Comparison of ENCODE assay signal across 21 cellular contexts in genomic region chr2:205405194-205405593, GRCh38.
DNase-seq lines count a peak whose midpoint lies in the region; FAIRE-seq and TF ChIP-seq lines count a peak whose summit lies in the region.
"Had no signal": no experiment of that assay in that cellular context is flagged by ENCODE, and none has a peak within 500 bp of the region (broad histone marks: within the 10 kb centered on the region; RNA-seq: fewer than 3 reads in every experiment).

No MANE protein-coding gene starts in this region.

- intact Hi-C loops in spleen (cut with DNase I; ENCODE audit: low total_unique reads): no loop called here

- peaks cover 21% of the 10 kb centered on the region for H3K4me1 ChIP-seq in osteoblast (ENCODE audit: insufficient read depth, low read length)
- H3K4me1 ChIP-seq in spleen: no peaks in the 10 kb centered on the region
- no peaks in the 10 kb centered on the region for H3K4me1 ChIP-seq in MM.1S (ENCODE audit: low read length)

- H4K20me1 ChIP-seq in osteoblast (ENCODE audit: insufficient read depth, low read length) (no peaks in the 10 kb centered on the region), MM.1S (ENCODE audit: insufficient read depth, low read length) (no peaks in the 10 kb centered on the region)

- DNase-seq in DMS53 (lab: John Stamatoyannopoulos, UW) (peak; percentile 23), DMS53 treated with DMSO at 0.1 percent for 48 hours (lab: John Stamatoyannopoulos, UW; ENCODE audit: unreplicated experiment) (no peak), RCC 7860 (ENCODE audit: low spot score) (peak; percentile 36), epithelial cell of esophagus (ENCODE audit: low read depth) (peak; percentile 19), osteoblast (ENCODE audit: insufficient read length, low spot score, missing footprints) (no peak), spleen (no peak), Kasumi-1 (lab: John Stamatoyannopoulos, UW) (no peak), MM.1S (no peak)
- DNase-seq: activated B cell treated with CpG ODN at 0.5 μM for 24 hours; activated CD8-positive, alpha-beta memory T cell treated with anti-CD3 and anti-CD28 coated beads, Interleukin-2, amount 50 U/mL, for 48 hours; activated naive CD4-positive, alpha-beta T cell treated with anti-CD3 and anti-CD28 coated beads, Interleukin-2, amount 10 ng/mL, durations not matched to agents 7 days and 5 days; naive thymus-derived CD8-positive, alpha-beta T cell; NCI-H1417 treated with DMSO at 0.1 percent for 48 hours; NCI-H2171 treated with DMSO at 0.1 percent for 48 hours; stimulated activated CD4-positive, alpha-beta T cell treated with anti-CD3 and anti-CD28 coated beads, Interleukin-12 subunit alpha, Interleukin-12 subunit beta, amount 100 ng/mL, for 4 hours; stimulated activated naive CD4-positive, alpha-beta T cell; T-helper 2 cell had no signal

- WGBS in spleen, 5 donors: 67 to 91% (median 81%) methylated on average over 1 of the region's 1 CpG

- H3K79me2 ChIP-seq in osteoblast (ENCODE audit: insufficient read depth, low read length) (no peaks in the 10 kb centered on the region), MM.1S (ENCODE audit: low read length) (no peaks in the 10 kb centered on the region)

- H2AFZ ChIP-seq in osteoblast (ENCODE audit: low read length): no peak overlapping the region
- no peak overlapping the region for H2AFZ ChIP-seq in MM.1S (ENCODE audit: low read length)

- H3K4me3 ChIP-seq in epithelial cell of esophagus (ENCODE audit: low read length): no peak overlapping the region
- H3K4me3 ChIP-seq in osteoblast (ENCODE audit: insufficient read depth, low read length): no peak overlapping the region
- H3K4me3 ChIP-seq in spleen: no peak overlapping the region
- no peak overlapping the region for H3K4me3 ChIP-seq in MM.1S (ENCODE audit: low read length)
- H3K4me3 ChIP-seq: cardiac muscle cell, lung had no signal

- no peaks in the 10 kb centered on the region for H3F3A ChIP-seq in MM.1S (ENCODE audit: insufficient read depth, low read length)

- H3K9ac ChIP-seq in MM.1S (ENCODE audit: low read length): no peak overlapping the region

- no peaks in the 10 kb centered on the region for H3K36me3 ChIP-seq in osteoblast (ENCODE audit: insufficient read depth, low read length)
- no peaks in the 10 kb centered on the region for H3K36me3 ChIP-seq in spleen
- no peaks in the 10 kb centered on the region for H3K36me3 ChIP-seq in MM.1S (replicated peaks; ENCODE audit: insufficient read depth, low read length)
- H3K36me3 ChIP-seq: cardiac muscle cell had no signal

- H3K9me2 ChIP-seq in MM.1S (replicated peaks; ENCODE audit: insufficient read depth, low read length): no peaks in the 10 kb centered on the region

- TF ChIP-seq POLR2A in spleen (IDR thresholded peaks at IDR 0.05): no peak

- H3K27me3 ChIP-seq in osteoblast (ENCODE audit: insufficient read depth, low read length) (no peaks in the 10 kb centered on the region), spleen (replicated peaks in 1 of 7) (no peaks in the 10 kb centered on the region), MM.1S (replicated peaks; ENCODE audit: insufficient read depth, low read length) (no peaks in the 10 kb centered on the region)
- H3K27me3 ChIP-seq: cardiac muscle cell had no signal

- no peak for FAIRE-seq in RCC 7860 (lab: Jason Lieb, UNC)

- H3K9me3 ChIP-seq in osteoblast (ENCODE audit: low read depth, low read length) (no peaks in the 10 kb centered on the region), spleen (no peaks in the 10 kb centered on the region), MM.1S (replicated peaks; ENCODE audit: insufficient read depth, low read length) (no peaks in the 10 kb centered on the region)

- no peak for TF ChIP-seq CTCF in epithelial cell of esophagus (IDR thresholded peaks at IDR 0.05; ENCODE audit: insufficient read depth, low read depth, low read length, missing control alignments)
- TF ChIP-seq CTCF in osteoblast (IDR thresholded peaks at IDR 0.05; ENCODE audit: extremely low read depth, low read depth, low read length): no peak
- TF ChIP-seq CTCF in spleen (IDR thresholded peaks at IDR 0.05 in 8 of 11, conservative IDR thresholded peaks at IDR 0.05 in 3 of 11): no peak
- TF ChIP-seq CTCF in MM.1S (IDR thresholded peaks at IDR 0.05; ENCODE audit: low read length): no peak

- H3K4me2 ChIP-seq in osteoblast (ENCODE audit: insufficient read depth, low read length): peak overlapping the region; percentile 51
- no peak overlapping the region for H3K4me2 ChIP-seq in MM.1S (ENCODE audit: low read depth, low read length)

- peak overlapping the region; percentile 30 for H3K27ac ChIP-seq in osteoblast (ENCODE audit: low read depth, low read length)
- no peak overlapping the region for H3K27ac ChIP-seq in spleen
- no peak overlapping the region for H3K27ac ChIP-seq in MM.1S (ENCODE audit: low read length)
- H3K27ac ChIP-seq: 22Rv1, C4-2B, cardiac muscle cell had no signal

Comparison
In these comparisons a context has a peak if more than half of its experiments do, and no peak if none do; other contexts are left out.
1. DNase-seq: peak in DMS53 (single experiment), RCC 7860 (single experiment) and epithelial cell of esophagus (single experiment); none in DMS53 treated with DMSO at 0.1 percent for 48 hours (single experiment), osteoblast (single experiment), spleen (single experiment), Kasumi-1 (0 of 2) and MM.1S (single experiment).